8 cellular contexts compared by ENCODE assay signal in genomic region chr5:140402258-140403074, GRCh38. TPM values are rescaled to one million over a fixed set of nuclear protein-coding genes. Genes with fewer than 3 reads are reported as not detected.
DNase-seq lines count a peak whose midpoint lies in the region; ATAC-seq and TF ChIP-seq lines count a peak whose summit lies in the region.

No MANE protein-coding gene starts in this region.

- peaks cover 31% of the 10 kb centered on the region for H3K4me1 Mint-ChIP-seq in activated CD8-positive, alpha-beta T cell treated with anti-CD3 and anti-CD28 coated beads for 36 hours (ENCODE audit: low read depth)

- ATAC-seq in GM21367 (IDR thresholded peaks at IDR 0.05; ENCODE audit: unreplicated experiment) (peak; percentile 0), GM19328 (IDR thresholded peaks at IDR 0.05; ENCODE audit: unreplicated experiment) (no peak)
- peak; percentile 2 for ATAC-seq in activated CD8-positive, alpha-beta T cell treated with anti-CD3 and anti-CD28 coated beads for 36 hours

- H3K4me1 ChIP-seq in effector memory CD4-positive, alpha-beta T cell (ENCODE audit: control insufficient read depth, insufficient read depth, low read length, poor library complexity, severe bottlenecking), result peaks cover 27% of the 10 kb centered on the region
- peaks cover 7% of the 10 kb centered on the region for H3K4me1 ChIP-seq in mesodermal cell (ENCODE audit: control insufficient read depth, insufficient read depth, low read length, poor library complexity, severe bottlenecking)

- H3K9me3 Mint-ChIP-seq in activated CD8-positive, alpha-beta T cell treated with anti-CD3 and anti-CD28 coated beads for 36 hours, result no peaks in the 10 kb centered on the region

- H3K4me3 ChIP-seq in AG10803 (ENCODE audit: low read length), result peak overlapping the region; percentile 95
- peak overlapping the region; percentile 91 for H3K4me3 ChIP-seq in effector memory CD4-positive, alpha-beta T cell (ENCODE audit: insufficient read depth, low read depth, low read length, poor library complexity, severe bottlenecking)
- H3K4me3 ChIP-seq in mesodermal cell (ENCODE audit: extremely low read depth, insufficient read depth, low read length, poor library complexity, severe bottlenecking), result peak overlapping the region; percentile 100

- DNase-seq in AG10803 (ENCODE audit: low read depth) (peak; percentile 34), NCI-H526 treated with DMSO at 0.1 percent for 48 hours (lab: John Stamatoyannopoulos, UW) (peak; percentile 69)
- peak; percentile 75 for DNase-seq in activated CD8-positive, alpha-beta T cell treated with anti-CD3 and anti-CD28 coated beads for 36 hours
- DNase-seq in effector memory CD4-positive, alpha-beta T cell, result peak; percentile 25 to 47 (median 46)
- DNase-seq in stimulated activated CD8-positive, alpha-beta memory T cell treated with anti-CD3 and anti-CD28 coated beads, Interleukin-4, amount 100 ng/mL, for 4 hours (ENCODE audit: low read depth in 2 of 2, low spot score in 1 of 2), result peak; percentile 7 to 18

- peak overlapping the region; percentile 88 for H3K27ac ChIP-seq in effector memory CD4-positive, alpha-beta T cell (ENCODE audit: insufficient read depth, low read length, poor library complexity, severe bottlenecking)
- peak overlapping the region; percentile 88 for H3K27ac ChIP-seq in mesodermal cell (ENCODE audit: low read depth, low read length, severe bottlenecking)

- no peaks in the 10 kb centered on the region for H3K27me3 Mint-ChIP-seq in activated CD8-positive, alpha-beta T cell treated with anti-CD3 and anti-CD28 coated beads for 36 hours

- peak overlapping the region; percentile 20 for H3K27ac Mint-ChIP-seq in activated CD8-positive, alpha-beta T cell treated with anti-CD3 and anti-CD28 coated beads for 36 hours

- CTCF ChIA-PET in activated CD8-positive, alpha-beta T cell treated with anti-CD3 and anti-CD28 coated beads for 36 hours (lab: Charles Lee), result interaction anchor here (0.9 to 1.5 kb wide), 5 partner anchors 27 to 434 kb away, joined by 3 read pairs; no protein-coding TSS in a partner anchor

- H3K36me3 Mint-ChIP-seq in activated CD8-positive, alpha-beta T cell treated with anti-CD3 and anti-CD28 coated beads for 36 hours (ENCODE audit: low read depth), result peaks cover 25% of the 10 kb centered on the region

- H3K9me3 ChIP-seq in effector memory CD4-positive, alpha-beta T cell (ENCODE audit: control insufficient read depth, low read length), result no peaks in the 10 kb centered on the region
- no peaks in the 10 kb centered on the region for H3K9me3 ChIP-seq in mesodermal cell (ENCODE audit: control insufficient read depth, low read length)

- H3K27me3 ChIP-seq in effector memory CD4-positive, alpha-beta T cell (replicated peaks; ENCODE audit: control insufficient read depth, insufficient read depth, low read length, poor library complexity, severe bottlenecking), result no peaks in the 10 kb centered on the region

- 0 to 7% methylated on average over 15 to 18 of the region's 36 CpGs for WGBS in mesodermal cell (ENCODE audit: insufficient coverage in 2 of 2), 2 experiments

- intact Hi-C loops in activated CD8-positive, alpha-beta T cell treated with anti-CD3 and anti-CD28 coated beads for 36 hours (cut with micrococcal nuclease), result loop anchor here (10.0 kb wide), 1 partner anchor 312 kb away; no protein-coding TSS in a partner anchor

- no peak overlapping the region for H3K4me3 Mint-ChIP-seq in activated CD8-positive, alpha-beta T cell treated with anti-CD3 and anti-CD28 coated beads for 36 hours

- TF ChIP-seq CTCF in AG10803 (conservative IDR thresholded peaks at IDR 0.05; ENCODE audit: low read length), result no peak
- TF ChIP-seq CTCF in activated CD8-positive, alpha-beta T cell treated with anti-CD3 and anti-CD28 coated beads for 36 hours (IDR thresholded peaks at IDR 0.05), result no peak

- no peaks in the 10 kb centered on the region for H3K36me3 ChIP-seq in effector memory CD4-positive, alpha-beta T cell (ENCODE audit: control insufficient read depth, insufficient read depth, low read length)
- peaks cover 31% of the 10 kb centered on the region for H3K36me3 ChIP-seq in mesodermal cell (ENCODE audit: control insufficient read depth, insufficient read depth, low read length)

- POLR2A ChIA-PET in activated CD8-positive, alpha-beta T cell treated with anti-CD3 and anti-CD28 coated beads for 36 hours (lab: Charles Lee), result interaction anchor here (0.5 to 2.3 kb wide), 18 partner anchors 18 to 308 kb away, joined by 3 to 12 read pairs (median 4); partner anchors contain the start of genes EIF4EBP3, HARS1, HARS2 and IK

RNA-seq across cellular contexts. Expression of gene ANKHD1, which starts 0.8 kb away (rescaled TPM):
- 100 to 1,000 TPM in 1 of 2 experiments, 10 to 100 TPM in 1; 99.3 to 103 TPM for total RNA-seq in activated CD8-positive, alpha-beta T cell treated with anti-CD3 and anti-CD28 coated beads for 36 hours
- polyA plus RNA-seq in mesodermal cell (2013, experiment 1 of 2), result 59.6 TPM
- 46.6 TPM for polyA plus RNA-seq in mesodermal cell (2013, experiment 2 of 2)

RNA-seq across cellular contexts. Expression of gene SLC4A9, which starts 42.5 kb away (rescaled TPM):
- under 1 TPM in 1 of 2 experiments, not detected in 1; 0.36 TPM for total RNA-seq in activated CD8-positive, alpha-beta T cell treated with anti-CD3 and anti-CD28 coated beads for 36 hours
- polyA plus RNA-seq in mesodermal cell (2013, experiment 1 of 2), result not detected
- not detected for polyA plus RNA-seq in mesodermal cell (2013, experiment 2 of 2)

RNA-seq across cellular contexts. Expression of gene HBEGF, which starts 56.1 kb away (rescaled TPM):
- total RNA-seq in activated CD8-positive, alpha-beta T cell treated with anti-CD3 and anti-CD28 coated beads for 36 hours, result 1 to 10 TPM; 5.1 to 6.4 TPM
- 17.1 TPM for polyA plus RNA-seq in mesodermal cell (2013, experiment 1 of 2)
- polyA plus RNA-seq in mesodermal cell (2013, experiment 2 of 2), result 13.9 TPM

Comparison
In these comparisons a context has a peak if more than half of its experiments do, and no peak if none do; other contexts are left out.
1. DNase-seq: peak in every context shown above with its lines; median percentile 75 in activated CD8-positive, alpha-beta T cell treated with anti-CD3 and anti-CD28 coated beads for 36 hours; 69 in NCI-H526 treated with DMSO at 0.1 percent for 48 hours; 46 in effector memory CD4-positive, alpha-beta T cell; 34 in AG10803; 12 in stimulated activated CD8-positive, alpha-beta memory T cell treated with anti-CD3 and anti-CD28 coated beads, Interleukin-4, amount 100 ng/mL, for 4 hours.